In the genomic region with DNA sequence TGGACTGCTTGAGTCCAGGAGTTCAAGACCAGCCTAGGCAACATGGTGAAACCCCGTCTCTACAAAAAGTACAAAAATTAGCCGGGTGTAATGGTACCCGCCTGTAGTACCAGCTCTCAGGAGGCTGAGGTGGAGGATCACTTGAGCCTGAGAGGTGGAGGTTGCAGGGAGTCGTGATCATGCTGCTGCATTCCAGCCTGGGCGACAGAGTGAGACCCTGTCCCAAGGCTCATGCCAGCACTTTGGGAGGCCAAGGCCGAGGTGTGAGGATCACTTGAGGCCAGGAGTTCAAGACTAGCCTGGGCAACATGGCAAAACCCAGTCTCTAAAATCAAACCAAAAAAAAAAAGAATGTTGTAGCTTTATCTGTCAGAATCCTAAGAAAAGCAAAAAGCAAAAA, we compare ENCODE assay signal across 23 cellular contexts.
"Had no signal": no experiment of that assay in that cellular context is flagged by ENCODE, and none has a peak within 500 bp of the region (broad histone marks: within the 10 kb centered on the region; RNA-seq: fewer than 3 reads in every experiment).

No MANE protein-coding gene starts in this region.

- H3K9me3 Mint-ChIP-seq: IgD-negative memory B cell had no signal

- H3K4me3 Mint-ChIP-seq: IgD-negative memory B cell had no signal

- H3K27ac ChIP-seq: HL-60, KMS-11, RWPE1 had no signal

- H3K4me3 ChIP-seq: K562 had no signal

- H3K4me1 Mint-ChIP-seq: IgD-negative memory B cell had no signal

- H3K27me3 Mint-ChIP-seq: IgD-negative memory B cell had no signal

- ATAC-seq: K562, Panc1, PC-3 had no signal

- H3K9me3 ChIP-seq: SK-N-SH had no signal

- DNase-seq: Kasumi-1, MM.1S, NCI-H1092 treated with DMSO at 0.1 percent for 48 hours, NCI-H1436, NCI-H187, NCI-H2029, NCI-H2081 treated with DMSO at 0.1 percent for 48 hours, NCI-H2171, NCI-H226, NCI-H446, NCI-H510A, NCI-H524 treated with DMSO at 0.1 percent for 48 hours, NCI-H69, NCI-H774, PC-3, SHP77, SK-N-SH had no signal
